ENCODE assay signal across 27 cellular contexts in genomic region chr5:54577542-54577941, GRCh38.
"Had no signal": no experiment of that assay in that cellular context is flagged by ENCODE, and none has a peak within 500 bp of the region (broad histone marks: within the 10 kb centered on the region; RNA-seq: fewer than 3 reads in every experiment).

No MANE protein-coding gene starts in this region.

- H3K9me3 ChIP-seq: body of pancreas, tibial nerve, uterus had no signal

- ATAC-seq: activated CD8-positive, alpha-beta T cell treated with anti-CD3 and anti-CD28 coated beads, Interleukin-2, amount 10 ng/mL, durations not matched to agents 7 days and 5 days; activated naive CD8-positive, alpha-beta T cell treated with anti-CD3 and anti-CD28 coated beads, Interleukin-2, amount 50 U/mL, for 24 hours; body of pancreas; effector memory CD8-positive, alpha-beta T cell; esophagus mucosa had no signal

- H3K36me3 Mint-ChIP-seq: naive B cell had no signal

- H3K27me3 ChIP-seq: body of pancreas, cardiac muscle cell, tibial nerve, uterus had no signal

- H3K4me3 Mint-ChIP-seq: activated CD4-positive, alpha-beta T cell treated with anti-CD3 and anti-CD28 coated beads, Interleukin-2, amount 10 ng/mL, durations not matched to agents 7 days and 5 days; activated CD8-positive, alpha-beta T cell treated with anti-CD3 and anti-CD28 coated beads, Interleukin-2, amount 10 ng/mL, durations not matched to agents 7 days and 5 days; activated naive CD8-positive, alpha-beta T cell treated with anti-CD3 and anti-CD28 coated beads, Interleukin-2, amount 50 U/mL, for 24 hours; activated T-helper 1 cell treated with anti-CD3 and anti-CD28 coated beads, Interleukin-12 subunit alpha, Interleukin-12 subunit beta, Interleukin-2, Interleukin-4 antibody, amounts not matched to agents 30 ng/mL and 10 ng/mL and 1 ng/mL, durations not matched to agents 14 hours and 24 hours and 36 hours; effector memory CD8-positive, alpha-beta T cell; naive B cell; neural crest cell; stimulated activated naive CD8-positive, alpha-beta T cell treated with anti-CD3 and anti-CD28 coated beads, Interleukin-15, Interleukin-2, amounts not matched to agents 100 ng/mL and 50 ng/mL, for 24 hours; T-helper 2 cell treated with Interferon-gamma antibody and Interleukin-4, amounts not matched to agents 5 μg/mL and 100 μg/mL, for 36 hours had no signal

- DNase-seq: activated CD4-positive, alpha-beta T cell treated with anti-CD3 and anti-CD28 coated beads, Interleukin-2, amount 10 ng/mL, durations not matched to agents 7 days and 5 days; activated CD4-positive, CD25-positive, alpha-beta regulatory T cell treated with anti-CD3 and anti-CD28 coated beads, Interleukin-2, amount 50 U/mL, for 72 hours; activated CD8-positive, alpha-beta T cell treated with anti-CD3 and anti-CD28 coated beads, Interleukin-2, amount 10 ng/mL, durations not matched to agents 7 days and 5 days; activated gamma-delta T cell; activated naive CD4-positive, alpha-beta T cell treated with anti-CD3 and anti-CD28 coated beads, Interleukin-2, amount 50 U/mL, for 16 hours; activated naive CD8-positive, alpha-beta T cell treated with anti-CD3 and anti-CD28 coated beads, Interleukin-2, amount 50 U/mL, for 24 hours; anterior cingulate cortex; dermis blood vessel endothelial cell; effector memory CD8-positive, alpha-beta T cell; hypothalamus; naive B cell; retina; stimulated activated CD4-positive, alpha-beta T cell treated with anti-CD3 and anti-CD28 coated beads, Interleukin-12 subunit alpha, Interleukin-12 subunit beta, amount 100 ng/mL, for 4 hours; uterus; WERI-Rb-1 had no signal

- H3K36me3 ChIP-seq: cardiac muscle cell, tibial nerve, uterus, WERI-Rb-1 had no signal

- H3K9me3 Mint-ChIP-seq: activated CD4-positive, alpha-beta T cell treated with anti-CD3 and anti-CD28 coated beads, Interleukin-2, amount 10 ng/mL, durations not matched to agents 7 days and 5 days; activated naive CD8-positive, alpha-beta T cell treated with anti-CD3 and anti-CD28 coated beads, Interleukin-2, amount 50 U/mL, for 24 hours; activated T-helper 1 cell treated with anti-CD3 and anti-CD28 coated beads, Interleukin-12 subunit alpha, Interleukin-12 subunit beta, Interleukin-2, Interleukin-4 antibody, amounts not matched to agents 30 ng/mL and 10 ng/mL and 1 ng/mL, durations not matched to agents 14 hours and 24 hours and 36 hours; effector memory CD8-positive, alpha-beta T cell; neural crest cell; stimulated activated naive CD8-positive, alpha-beta T cell treated with anti-CD3 and anti-CD28 coated beads, Interleukin-15, Interleukin-2, amounts not matched to agents 100 ng/mL and 50 ng/mL, for 24 hours; T-helper 2 cell treated with Interferon-gamma antibody and Interleukin-4, amounts not matched to agents 5 μg/mL and 100 μg/mL, for 36 hours had no signal

- H3K4me1 ChIP-seq: body of pancreas had no signal

- H3K4me3 ChIP-seq: body of pancreas, cardiac muscle cell, tibial nerve, uterus had no signal

- H3K27me3 Mint-ChIP-seq: activated naive CD8-positive, alpha-beta T cell treated with anti-CD3 and anti-CD28 coated beads, Interleukin-2, amount 50 U/mL, for 24 hours; effector memory CD8-positive, alpha-beta T cell; progenitor cell of endocrine pancreas; stimulated activated naive CD8-positive, alpha-beta T cell treated with anti-CD3 and anti-CD28 coated beads, Interleukin-15, Interleukin-2, amounts not matched to agents 100 ng/mL and 50 ng/mL, for 24 hours had no signal

- FAIRE-seq: endothelial cell of umbilical vein, frontal cortex, TTC549 had no signal

- H3K27ac Mint-ChIP-seq: activated CD4-positive, alpha-beta T cell treated with anti-CD3 and anti-CD28 coated beads, Interleukin-2, amount 10 ng/mL, durations not matched to agents 7 days and 5 days; activated CD8-positive, alpha-beta T cell treated with anti-CD3 and anti-CD28 coated beads, Interleukin-2, amount 10 ng/mL, durations not matched to agents 7 days and 5 days; activated naive CD8-positive, alpha-beta T cell treated with anti-CD3 and anti-CD28 coated beads, Interleukin-2, amount 50 U/mL, for 24 hours; activated T-helper 1 cell treated with anti-CD3 and anti-CD28 coated beads, Interleukin-12 subunit alpha, Interleukin-12 subunit beta, Interleukin-2, Interleukin-4 antibody, amounts not matched to agents 30 ng/mL and 10 ng/mL and 1 ng/mL, durations not matched to agents 14 hours and 24 hours and 36 hours; effector memory CD8-positive, alpha-beta T cell; progenitor cell of endocrine pancreas; stimulated activated naive CD8-positive, alpha-beta T cell treated with anti-CD3 and anti-CD28 coated beads, Interleukin-15, Interleukin-2, amounts not matched to agents 100 ng/mL and 50 ng/mL, for 24 hours; T-helper 2 cell treated with Interferon-gamma antibody and Interleukin-4, amounts not matched to agents 5 μg/mL and 100 μg/mL, for 36 hours had no signal

- H3K27ac ChIP-seq: body of pancreas, cardiac muscle cell, tibial nerve, uterus, WERI-Rb-1 had no signal
